In genomic region chr17:73952136-73952497, GRCh38 we compare ENCODE assay signal across 10 cellular contexts.
DNase-seq lines count a peak whose midpoint lies in the region; ATAC-seq and TF ChIP-seq lines count a peak whose summit lies in the region.
"Had no signal": no experiment of that assay in that cellular context is flagged by ENCODE, and none has a peak within 500 bp of the region (broad histone marks: within the 10 kb centered on the region; RNA-seq: fewer than 3 reads in every experiment).

No MANE protein-coding gene starts in this region.

- H3K9me3 Mint-ChIP-seq in GM23338 = no peaks in the 10 kb centered on the region

- H3K36me3 Mint-ChIP-seq in GM23338 (ENCODE audit: low read depth) = no peaks in the 10 kb centered on the region; the same call in 2 of the 3 replicates
- H3K36me3 Mint-ChIP-seq: naive B cell had no signal

- TF ChIP-seq CTCF in GM23338 (conservative IDR thresholded peaks at IDR 0.05; ENCODE audit: low read depth in 2 of 2) (no peak), gastrocnemius medialis (IDR thresholded peaks at IDR 0.05 in 4 of 5, conservative IDR thresholded peaks at IDR 0.05 in 1 of 5) (no peak)

- H3K27ac ChIP-seq in GM23338 (ENCODE audit: low read depth) (no peak overlapping the region), gastrocnemius medialis (no peak overlapping the region)

- intact Hi-C loops in head of caudate nucleus (cut with DNase I) = no loop called here
- intact Hi-C loops in posterior vena cava (cut with DNase I) = loop anchor here in 1 of 2 donors (10.0 kb wide), 1 partner anchor 517 kb away; no protein-coding TSS in a partner anchor
- intact Hi-C loops in gastrocnemius medialis (cut with DNase I; ENCODE audit: low total_unique reads) = no loop called here

- peak overlapping the region; percentile 71; the same call in 2 of the 3 replicates for H3K4me3 Mint-ChIP-seq in GM23338

- no peaks in the 10 kb centered on the region for H3F3A ChIP-seq in GM23338 (replicated peaks; ENCODE audit: low read depth)

- H3K4me3 ChIP-seq in GM23338 = peak overlapping the region; percentile 72
- H3K4me3 ChIP-seq in NT2/D1 (ENCODE audit: insufficient read length, low read depth) = peak overlapping the region; percentile 53
- peak overlapping the region in 1 of 4 donors; percentile 6 for H3K4me3 ChIP-seq in gastrocnemius medialis
- H3K4me3 ChIP-seq: K562 had no signal

- H3K27me3 ChIP-seq in GM23338 (ENCODE audit: insufficient read depth) = peaks cover 27% of the 10 kb centered on the region
- H3K27me3 ChIP-seq in NT2/D1 (ENCODE audit: insufficient read depth, insufficient read length) = peaks cover 15% of the 10 kb centered on the region
- peaks cover 26 to 32% (median 27%) of the 10 kb centered on the region in 3 donors for H3K27me3 ChIP-seq in gastrocnemius medialis

- no peaks in the 10 kb centered on the region for H3K9me2 ChIP-seq in GM23338 (ENCODE audit: insufficient read depth)

- no peaks in the 10 kb centered on the region for H3K79me2 ChIP-seq in GM23338 (replicated peaks; ENCODE audit: insufficient read depth)

- H3K36me3 ChIP-seq in GM23338 (ENCODE audit: insufficient read depth) (no peaks in the 10 kb centered on the region), NT2/D1 (ENCODE audit: insufficient read depth, insufficient read length, low read length) (no peaks in the 10 kb centered on the region), gastrocnemius medialis (no peaks in the 10 kb centered on the region)

- H3K9me3 ChIP-seq in NT2/D1 (ENCODE audit: insufficient read depth, low read length) (peaks cover 5% of the 10 kb centered on the region; the same call in 1 of the 2 replicates), gastrocnemius medialis (no peaks in the 10 kb centered on the region)

- no peak for TF ChIP-seq POLR2A in gastrocnemius medialis (IDR thresholded peaks at IDR 0.05)

- DNase-seq in GM23338 (ENCODE audit: low spot score) (no peak), NT2/D1 (ENCODE audit: low read depth, low spot score) (no peak), head of caudate nucleus (peak in 41 of 42 donors; percentile 17 to 84 (median 56)), nucleus accumbens (lab: John Stamatoyannopoulos, UW) (peak in 42 of 56 donors; percentile 12 to 82 (median 39)), T1000 (lab: John Stamatoyannopoulos, UW) (no peak), posterior vena cava (ENCODE audit: low spot score) (no peak), gastrocnemius medialis (no peak)

- peaks cover 8% of the 10 kb centered on the region for H3K4me1 ChIP-seq in GM23338 (ENCODE audit: insufficient read depth)
- peaks cover 3% of the 10 kb centered on the region for H3K4me1 ChIP-seq in NT2/D1 (ENCODE audit: insufficient read depth, insufficient read length)
- peaks cover 0 to 4% of the 10 kb centered on the region in 2 donors for H3K4me1 ChIP-seq in gastrocnemius medialis

- in situ Hi-C loops in gastrocnemius medialis (cut with MboI; ENCODE audit: low sequenced_read_pairs in 4 of 4) = no loop called here

- peaks cover 13% of the 10 kb centered on the region for H3K4me1 Mint-ChIP-seq in GM23338

- H4K20me1 ChIP-seq in GM23338 (replicated peaks; ENCODE audit: insufficient read depth) = no peaks in the 10 kb centered on the region

- H3K27ac Mint-ChIP-seq in GM23338 = no peak overlapping the region

- peak overlapping the region; percentile 89 for H3K4me2 ChIP-seq in GM23338

- H2AFZ ChIP-seq in GM23338 = peak overlapping the region; percentile 99

- peak overlapping the region; percentile 74 for H3K9ac ChIP-seq in NT2/D1 (ENCODE audit: insufficient read length, low read depth)

- peaks cover 10% of the 10 kb centered on the region for H3K27me3 Mint-ChIP-seq in GM23338 (ENCODE audit: insufficient read depth, low read depth, poor library complexity)

- ATAC-seq in GM23338 (peak; percentile 58), GM21619 (IDR thresholded peaks at IDR 0.05; ENCODE audit: unreplicated experiment) (no peak), gastrocnemius medialis (no peak)

TF ChIP-seq in GM23338, 12 proteins besides CTCF, POLR2A, EP300 and RAD21:
- TF ChIP-seq NANOG (IDR thresholded peaks at IDR 0.05; ENCODE audit: borderline replicate concordance) (no peak), POLR2AphosphoS5 (IDR thresholded peaks at IDR 0.05; ENCODE audit: low read depth) (no peak), ZNF462 (CRISPR knock-in tag; IDR thresholded peaks at IDR 0.05) (no peak), EZH2 (IDR thresholded peaks at IDR 0.05; ENCODE audit: low read depth, unreplicated experiment) (peak; percentile 17), ETS1 (IDR thresholded peaks at IDR 0.05) (no peak), CREB1 (CRISPR knock-in tag; IDR thresholded peaks at IDR 0.05; ENCODE audit: low read depth) (no peak), ZNF114 (CRISPR knock-in tag; IDR thresholded peaks at IDR 0.05) (no peak), EZH2phosphoT487 (IDR thresholded peaks at IDR 0.05; ENCODE audit: unreplicated experiment) (no peak)

Comparison
In these comparisons a context has a peak if more than half of its experiments do, and no peak if none do; other contexts are left out.
1. DNase-seq: peak in head of caudate nucleus (41 of 42) and nucleus accumbens (42 of 56); none in GM23338 (single experiment), NT2/D1 (single experiment), T1000 (single experiment), posterior vena cava (single experiment) and gastrocnemius medialis (0 of 2).